16 cellular contexts compared by ENCODE assay signal in the genomic region with DNA sequence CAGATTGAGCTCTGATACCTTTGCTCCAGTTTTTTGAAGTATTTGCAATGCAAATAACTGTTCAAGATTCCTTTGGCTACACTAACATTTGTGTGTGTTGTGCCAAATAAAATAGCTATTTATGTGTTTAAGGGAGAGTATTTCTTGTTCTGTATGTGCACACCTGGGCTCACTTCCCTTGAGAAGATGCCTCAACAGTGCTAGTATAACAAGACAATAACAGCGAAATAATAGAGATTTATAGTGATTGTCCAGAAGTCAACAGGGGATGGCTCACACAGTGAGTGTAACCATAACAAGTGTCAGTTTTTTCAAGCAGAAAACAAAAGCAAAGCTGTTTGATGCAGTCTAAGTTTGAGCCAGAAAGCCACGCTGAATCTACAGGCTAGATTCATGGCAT.
"Had no signal": no experiment of that assay in that cellular context is flagged by ENCODE, and none has a peak within 500 bp of the region (broad histone marks: within the 10 kb centered on the region; RNA-seq: fewer than 3 reads in every experiment).

No MANE protein-coding gene starts in this region.

- H3K9me3 Mint-ChIP-seq: activated naive CD4-positive, alpha-beta T cell treated with anti-CD3 and anti-CD28 coated beads for 36 hours; activated naive CD8-positive, alpha-beta T cell treated with anti-CD3 and anti-CD28 coated beads, Interleukin-2, amount 50 U/mL, for 24 hours; mesothelial cell of epicardium had no signal

- H3K36me3 ChIP-seq: cardiac muscle cell, lower lobe of right lung, tibial artery, vagina had no signal

- H3K27ac ChIP-seq: cardiac muscle cell, lower lobe of right lung, parathyroid adenoma, tibial artery, vagina had no signal

- H3K4me1 Mint-ChIP-seq: activated naive CD8-positive, alpha-beta T cell treated with anti-CD3 and anti-CD28 coated beads, Interleukin-2, amount 50 U/mL, for 24 hours; activated T-helper 17 cell treated with anti-CD3 and anti-CD28 coated beads, Interleukin-2, amount 50 U/mL, for 72 hours; immature natural killer cell; stimulated activated effector memory CD8-positive, alpha-beta T cell treated with anti-CD3 and anti-CD28 coated beads, Interleukin-12 subunit alpha, Interleukin-12 subunit beta, amount 100 ng/mL, for 72 hours had no signal

- H3K9ac ChIP-seq: parathyroid adenoma had no signal

- H3K4me1 ChIP-seq: lower lobe of right lung, parathyroid adenoma, tibial artery, vagina had no signal

- H3K27me3 ChIP-seq: cardiac muscle cell, tibial artery, vagina had no signal

- H2AFZ ChIP-seq: parathyroid adenoma had no signal

- H3K27ac Mint-ChIP-seq: activated naive CD4-positive, alpha-beta T cell treated with anti-CD3 and anti-CD28 coated beads for 36 hours; activated naive CD8-positive, alpha-beta T cell treated with anti-CD3 and anti-CD28 coated beads, Interleukin-2, amount 50 U/mL, for 24 hours; activated T-helper 17 cell treated with anti-CD3 and anti-CD28 coated beads, Interleukin-2, amount 50 U/mL, for 72 hours; immature natural killer cell; mesothelial cell of epicardium; stimulated activated effector memory CD8-positive, alpha-beta T cell treated with anti-CD3 and anti-CD28 coated beads, Interleukin-12 subunit alpha, Interleukin-12 subunit beta, amount 100 ng/mL, for 72 hours had no signal

- H3K27me3 Mint-ChIP-seq: activated naive CD8-positive, alpha-beta T cell treated with anti-CD3 and anti-CD28 coated beads, Interleukin-2, amount 50 U/mL, for 24 hours had no signal

- H3K79me2 ChIP-seq: parathyroid adenoma had no signal

- H3K9me3 ChIP-seq: lower lobe of right lung, tibial artery, vagina had no signal

- DNase-seq: activated CD4-positive, CD25-positive, alpha-beta regulatory T cell treated with anti-CD3 and anti-CD28 coated beads, Interleukin-2, amount 50 U/mL, for 72 hours; activated naive CD4-positive, alpha-beta T cell treated with anti-CD3 and anti-CD28 coated beads for 36 hours; activated naive CD8-positive, alpha-beta T cell treated with anti-CD3 and anti-CD28 coated beads, Interleukin-2, amount 50 U/mL, for 24 hours; effector CD8-positive, alpha-beta T cell; foreskin fibroblast; immature natural killer cell; left cardiac atrium; lower lobe of right lung; T1000; tibial artery had no signal

- H3K36me3 Mint-ChIP-seq: immature natural killer cell; mesothelial cell of epicardium; stimulated activated effector memory CD8-positive, alpha-beta T cell treated with anti-CD3 and anti-CD28 coated beads, Interleukin-12 subunit alpha, Interleukin-12 subunit beta, amount 100 ng/mL, for 72 hours had no signal

- H3K4me3 ChIP-seq: cardiac muscle cell, lower lobe of right lung, tibial artery, vagina had no signal

- H3K4me3 Mint-ChIP-seq: activated naive CD4-positive, alpha-beta T cell treated with anti-CD3 and anti-CD28 coated beads for 36 hours; activated naive CD8-positive, alpha-beta T cell treated with anti-CD3 and anti-CD28 coated beads, Interleukin-2, amount 50 U/mL, for 24 hours; activated T-helper 17 cell treated with anti-CD3 and anti-CD28 coated beads, Interleukin-2, amount 50 U/mL, for 72 hours; immature natural killer cell; mesothelial cell of epicardium; stimulated activated effector memory CD8-positive, alpha-beta T cell treated with anti-CD3 and anti-CD28 coated beads, Interleukin-12 subunit alpha, Interleukin-12 subunit beta, amount 100 ng/mL, for 72 hours had no signal
